1 cellular context compared by ENCODE assay signal in genomic region chr4:6031831-6032230, GRCh38.
TF ChIP-seq lines count a peak whose summit lies in the region.

No MANE protein-coding gene starts in this region.

TF ChIP-seq in SK-N-SH, 30 proteins besides CTCF, POLR2A, EP300 and RAD21 (continued from another document):
- TF ChIP-seq MAX (IDR thresholded peaks at IDR 0.05; ENCODE audit: low read depth) (no peak), YY1 (IDR thresholded peaks at IDR 0.05; ENCODE audit: low read depth) (no peak), POLR2AphosphoS5 (IDR thresholded peaks at IDR 0.05; ENCODE audit: low read depth, low read length) (no peak), NFIC (IDR thresholded peaks at IDR 0.05; ENCODE audit: borderline replicate concordance) (no peak), IRF3 (IDR thresholded peaks at IDR 0.05; ENCODE audit: low read depth, low read length) (no peak), SMC3 (IDR thresholded peaks at IDR 0.05; ENCODE audit: low read depth, low read length) (no peak), JUND (IDR thresholded peaks at IDR 0.05) (no peak), ELF1 (IDR thresholded peaks at IDR 0.05) (no peak), TCF12 (IDR thresholded peaks at IDR 0.05) (no peak), SIN3A (IDR thresholded peaks at IDR 0.05; ENCODE audit: borderline replicate concordance, low read depth, low read length) (no peak)
